ENCODE assay signal across 9 cellular contexts in genomic region chr7:149753370-149754233, GRCh38.
DNase-seq lines count a peak whose midpoint lies in the region; ATAC-seq, FAIRE-seq and TF ChIP-seq lines count a peak whose summit lies in the region.
"Had no signal": no experiment of that assay in that cellular context is flagged by ENCODE, and none has a peak within 500 bp of the region (broad histone marks: within the 10 kb centered on the region; RNA-seq: fewer than 3 reads in every experiment).

No MANE protein-coding gene starts in this region.

- H3K27me3 ChIP-seq in KMS-11 (ENCODE audit: insufficient read depth, low read depth) (no peaks in the 10 kb centered on the region), mucosa of rectum (ENCODE audit: control insufficient read depth in 2 of 2, insufficient read depth in 2 of 2, low read length in 2 of 2) (no peaks in the 10 kb centered on the region)
- H3K27me3 ChIP-seq: ovary had no signal

- H3K4me3 ChIP-seq in KMS-11 (IDR thresholded peaks at IDR 0.05; ENCODE audit: insufficient read depth, low read depth, low read length) (no peak overlapping the region), cardiac fibroblast (replicated peaks in 1 of 2; ENCODE audit: low read depth in 2 of 2, low read length in 2 of 2) (no peak overlapping the region), mucosa of rectum (ENCODE audit: low read length in 2 of 2) (no peak overlapping the region)
- H3K4me3 ChIP-seq: ovary had no signal

- FAIRE-seq in D721Med (lab: Jason Lieb, UNC), result no peak

- H3K4me1 ChIP-seq in KMS-11 (ENCODE audit: low read depth, poor library complexity, severe bottlenecking) (no peaks in the 10 kb centered on the region), mucosa of rectum (ENCODE audit: control insufficient read depth in 2 of 2, insufficient read depth in 2 of 2, low read length in 2 of 2) (no peaks in the 10 kb centered on the region)

- no peaks in the 10 kb centered on the region for H3K9me3 ChIP-seq in mucosa of rectum (ENCODE audit: control insufficient read depth in 2 of 2, low read length in 2 of 2)
- H3K9me3 ChIP-seq: ovary had no signal

- DNase-seq in D721Med (ENCODE audit: insufficient read length, low spot score) (no peak), cardiac fibroblast (ENCODE audit: low read depth in 2 of 2) (peak; percentile 41 to 55)
- no peak for DNase-seq in stimulated activated CD4-positive, alpha-beta T cell treated with anti-CD3 and anti-CD28 coated beads, Interleukin-2, amount 100 ng/mL, for 24 hours
- DNase-seq in activated naive CD4-positive, alpha-beta T cell (lab: John Stamatoyannopoulos, UW), result no peak
- DNase-seq: ovary had no signal

- H3K27ac ChIP-seq in KMS-11 (no peak overlapping the region), mucosa of rectum (ENCODE audit: low read depth in 2 of 2, low read length in 2 of 2) (peak overlapping the region; percentile 7 to 17)
- H3K27ac ChIP-seq: ovary had no signal

- no peak overlapping the region for H3K4me2 ChIP-seq in KMS-11

- TF ChIP-seq CTCF in D721Med (IDR thresholded peaks at IDR 0.05; ENCODE audit: insufficient read depth, missing control alignments) (peak; percentile 82), KMS-11 (conservative IDR thresholded peaks at IDR 0.05; ENCODE audit: low read depth, low read length) (peak; percentile 38), cardiac fibroblast (IDR thresholded peaks at IDR 0.05; ENCODE audit: low read depth, low read length) (peak; percentile 73)

- no peaks in the 10 kb centered on the region for H3K79me2 ChIP-seq in KMS-11 (ENCODE audit: insufficient read depth, low read depth)

- no peaks in the 10 kb centered on the region for H4K20me1 ChIP-seq in KMS-11 (ENCODE audit: insufficient read depth)

- H3K9ac ChIP-seq in KMS-11 (no peak overlapping the region), mucosa of rectum (ENCODE audit: low read depth in 1 of 2, low read length in 2 of 2) (no peak overlapping the region)

- no peak overlapping the region for H2AFZ ChIP-seq in KMS-11 (ENCODE audit: low read depth)

- no peak for ATAC-seq in HG02840 (IDR thresholded peaks at IDR 0.05; ENCODE audit: low FRiP score, unreplicated experiment)
- no peak for ATAC-seq in HG02759 (IDR thresholded peaks at IDR 0.05; ENCODE audit: unreplicated experiment)

- H3K36me3 ChIP-seq in KMS-11 (ENCODE audit: insufficient read depth) (no peaks in the 10 kb centered on the region), mucosa of rectum (ENCODE audit: control insufficient read depth in 2 of 2, insufficient read depth in 2 of 2, low read length in 2 of 2) (no peaks in the 10 kb centered on the region)
- H3K36me3 ChIP-seq: ovary had no signal

Comparison
In these comparisons a context has a peak if more than half of its experiments do, and no peak if none do; other contexts are left out.
1. DNase-seq: peak in cardiac fibroblast (2 of 2); none in D721Med (single experiment), stimulated activated CD4-positive, alpha-beta T cell treated with anti-CD3 and anti-CD28 coated beads, Interleukin-2, amount 100 ng/mL, for 24 hours (0 of 2) and activated naive CD4-positive, alpha-beta T cell (0 of 4).
2. Peak in every context shown above with its lines, with median percentiles within 50 percentile points of each other: CTCF ChIP-seq.